In the genomic region with DNA sequence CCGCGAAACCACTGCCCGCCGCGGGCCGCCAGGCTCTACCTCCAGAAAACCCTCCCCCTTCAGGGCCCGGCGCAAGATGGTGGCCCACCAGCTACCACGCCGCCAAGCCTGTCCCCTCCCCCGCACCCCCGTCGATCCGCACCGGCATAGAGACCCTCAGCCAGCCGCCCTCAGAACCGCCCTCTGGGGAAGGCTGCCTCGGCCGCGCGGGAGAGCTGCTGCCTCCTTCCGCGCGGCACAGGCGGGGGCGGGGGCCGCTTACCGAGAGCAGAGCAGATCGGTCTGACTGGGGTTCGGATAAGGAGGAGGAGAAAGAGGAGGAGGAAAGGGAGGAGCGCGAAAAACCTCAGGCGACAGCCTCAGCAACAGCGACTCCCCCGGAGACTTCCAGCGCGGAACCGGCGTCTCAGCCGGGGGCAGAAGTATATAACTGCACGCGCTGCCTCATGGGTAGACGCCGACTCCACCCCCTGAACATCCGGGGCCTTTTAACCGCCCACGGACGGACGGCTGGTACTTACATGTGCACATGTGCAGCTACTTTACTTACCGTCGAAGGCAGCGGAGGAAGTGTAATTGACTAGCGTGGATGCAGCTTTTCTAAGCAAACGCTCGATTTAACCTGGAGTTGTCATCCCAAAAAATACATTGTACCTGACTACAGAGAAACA, we compare ENCODE assay signal across 8 cellular contexts. TPM values are rescaled to one million over a fixed set of nuclear protein-coding genes. Genes with fewer than 3 reads are reported as not detected.
DNase-seq lines count a peak whose midpoint lies in the region; ATAC-seq and TF ChIP-seq lines count a peak whose summit lies in the region.

A gene with protein sequence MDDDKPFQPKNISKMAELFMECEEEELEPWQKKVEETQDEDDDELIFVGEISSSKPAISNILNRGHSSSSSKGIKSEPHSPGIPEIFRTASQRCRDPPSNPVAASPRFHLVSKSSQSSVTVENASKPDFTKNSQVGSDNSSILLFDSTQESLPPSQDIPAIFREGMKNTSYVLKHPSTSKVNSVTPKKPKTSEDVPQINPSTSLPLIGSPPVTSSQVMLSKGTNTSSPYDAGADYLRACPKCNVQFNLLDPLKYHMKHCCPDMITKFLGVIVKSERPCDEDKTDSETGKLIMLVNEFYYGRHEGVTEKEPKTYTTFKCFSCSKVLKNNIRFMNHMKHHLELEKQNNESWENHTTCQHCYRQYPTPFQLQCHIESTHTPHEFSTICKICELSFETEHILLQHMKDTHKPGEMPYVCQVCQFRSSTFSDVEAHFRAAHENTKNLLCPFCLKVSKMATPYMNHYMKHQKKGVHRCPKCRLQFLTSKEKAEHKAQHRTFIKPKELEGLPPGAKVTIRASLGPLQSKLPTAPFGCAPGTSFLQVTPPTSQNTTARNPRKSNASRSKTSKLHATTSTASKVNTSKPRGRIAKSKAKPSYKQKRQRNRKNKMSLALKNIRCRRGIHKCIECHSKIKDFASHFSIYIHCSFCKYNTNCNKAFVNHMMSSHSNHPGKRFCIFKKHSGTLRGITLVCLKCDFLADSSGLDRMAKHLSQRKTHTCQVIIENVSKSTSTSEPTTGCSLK (minus strand): TSS at position 400 of the 671 bp plus-strand sequence. CDS start 8,450 bp downstream, outside the sequence.

- peaks cover 7% of the 10 kb centered on the region for H3K23me2 ChIP-seq in H9 (ENCODE audit: insufficient read length, low read depth, low read length, poor library complexity, severe bottlenecking)

- H3K23ac ChIP-seq in H9 (ENCODE audit: insufficient read length, low read depth, low read length) = no peak within 1 kb of the TSS

- no peaks in the 10 kb centered on the region for H3K9me3 ChIP-seq in H9 (ENCODE audit: control insufficient read depth, low read depth, low read length)
- H3K9me3 ChIP-seq in Loucy (ENCODE audit: insufficient read depth, low read depth, low read length) = no peaks in the 10 kb centered on the region
- H3K9me3 ChIP-seq in RWPE2 (ENCODE audit: severe bottlenecking) = no peaks in the 10 kb centered on the region
- no peaks in the 10 kb centered on the region for H3K9me3 ChIP-seq in stomach

- H3T11ph ChIP-seq in H9 (ENCODE audit: low read length) = no peak within 1 kb of the TSS

- peak within 1 kb of the TSS; percentile 79 to 96 (median 95); a peak in 6 of 7 replicates for H3K27ac Mint-ChIP-seq in H9
- H3K27ac Mint-ChIP-seq in neural crest cell (ENCODE audit: unreplicated experiment) = peak within 1 kb of the TSS; percentile 96

- H3K18ac ChIP-seq in H9 (ENCODE audit: insufficient read length, low read depth, low read length) = peak within 1 kb of the TSS; percentile 83

- H3K4me3 ChIP-seq in Loucy (ENCODE audit: low read length, poor library complexity, severe bottlenecking) (peak within 1 kb of the TSS; percentile 82), RWPE2 (ENCODE audit: severe bottlenecking) (peak within 1 kb of the TSS; percentile 67), foreskin fibroblast (ENCODE audit: low read depth in 1 of 2, low read length in 2 of 2) (peak within 1 kb of the TSS; percentile 64 to 86), stomach (peak within 1 kb of the TSS; percentile 52 to 69 (median 62))

- H3K4me1 Mint-ChIP-seq in H9 (peaks cover 8 to 22% of the 10 kb centered on the region in 2 experiments), neural crest cell (peaks cover 14% of the 10 kb centered on the region)

- peak within 1 kb of the TSS; percentile 89 to 99 for H3K4me3 Mint-ChIP-seq in H9
- peak within 1 kb of the TSS; percentile 95 for H3K4me3 Mint-ChIP-seq in neural crest cell

- H3K79me1 ChIP-seq in H9 (ENCODE audit: insufficient read depth, low read depth, low read length, poor library complexity, severe bottlenecking) = no peaks in the 10 kb centered on the region

- TF ChIP-seq EP300 in stomach (IDR thresholded peaks at IDR 0.05) = no peak

- no CpG with 5 or more reads among the region's 55 CpGs for WGBS in H9 (ENCODE audit: extremely low coverage, insufficient read length, low lambda C conversion rate)
- WGBS in stomach, 5 donors = 2 to 48% (median 20%) methylated on average over 16 to 55 of the region's 55 CpGs

- no peak within 1 kb of the TSS for H4K5ac ChIP-seq in H9 (ENCODE audit: insufficient read length, low read depth, low read length)

- intact Hi-C loops in stomach (cut with DNase I; ENCODE audit: low total_unique reads) = no loop called here

- no peak within 1 kb of the TSS for H3K4ac ChIP-seq in H9 (ENCODE audit: low read depth, low read length)

- H3K4me1 ChIP-seq in H9 (ENCODE audit: insufficient read depth, low read length) = no peaks in the 10 kb centered on the region
- H3K4me1 ChIP-seq in Loucy (ENCODE audit: insufficient read depth, low read length, poor library complexity, severe bottlenecking) = peaks cover 21% of the 10 kb centered on the region
- no peaks in the 10 kb centered on the region for H3K4me1 ChIP-seq in RWPE2 (ENCODE audit: insufficient read depth, poor library complexity, severe bottlenecking)
- H3K4me1 ChIP-seq in stomach = peaks cover 0 to 8% (median 4%) of the 10 kb centered on the region in 4 donors

- DNase-seq in GDM1 (lab: John Stamatoyannopoulos, UW) (peak; percentile 85), H9 (peak; percentile 85), RWPE2 (ENCODE audit: low spot score) (peak; percentile 79), foreskin fibroblast (peak; percentile 93 to 96), neural crest cell (ENCODE audit: low read depth, low spot score) (peak; percentile 78), stomach (peak; percentile 89)
- DNase-seq in activated effector memory CD4-positive, alpha-beta T cell treated with anti-CD3 and anti-CD28 coated beads, Interleukin-2, amount 50 U/mL, for 16 hours = peak; percentile 96

- no peaks in the 10 kb centered on the region for H4K20me1 ChIP-seq in H9 (ENCODE audit: control insufficient read depth, insufficient read depth, insufficient read length)
- peaks cover 18% of the 10 kb centered on the region for H4K20me1 ChIP-seq in Loucy (ENCODE audit: insufficient read depth, low read length, poor library complexity, severe bottlenecking)

- H3F3A ChIP-seq in Loucy (ENCODE audit: low read depth) = no peaks in the 10 kb centered on the region

- H2BK15ac ChIP-seq in H9 (ENCODE audit: low read depth, low read length) = no peak within 1 kb of the TSS

- no peak within 1 kb of the TSS for H3K27ac ChIP-seq in H9 (ENCODE audit: insufficient read length, low read depth, low read length)
- H3K27ac ChIP-seq in RWPE2 (ENCODE audit: poor library complexity, severe bottlenecking) = peak within 1 kb of the TSS; percentile 51
- peak within 1 kb of the TSS; percentile 76 to 88 (median 85) for H3K27ac ChIP-seq in stomach

- H3K9ac ChIP-seq in H9 (ENCODE audit: extremely low read depth, insufficient read length, low read length) = peak within 1 kb of the TSS; percentile 85
- peak within 1 kb of the TSS; percentile 76 for H3K9ac ChIP-seq in Loucy (ENCODE audit: low read depth, low read length, poor library complexity, severe bottlenecking)

- H3K27me3 Mint-ChIP-seq in H9 (ENCODE audit: low read depth) = peaks cover 9% of the 10 kb centered on the region
- H3K27me3 Mint-ChIP-seq in neural crest cell (ENCODE audit: low read depth) = peaks cover 6% of the 10 kb centered on the region

- no peak within 1 kb of the TSS for H2BK20ac ChIP-seq in H9 (ENCODE audit: low read depth, low read length, poor library complexity, severe bottlenecking)

- H3K36me3 ChIP-seq in Loucy (ENCODE audit: insufficient read depth, low read length) (no peaks in the 10 kb centered on the region), RWPE2 (ENCODE audit: low read depth) (no peaks in the 10 kb centered on the region), stomach (no peaks in the 10 kb centered on the region)

- H3K79me2 ChIP-seq in H9 (ENCODE audit: insufficient read depth, low read length) (no peaks in the 10 kb centered on the region; the same call in 1 of the 2 replicates), Loucy (ENCODE audit: insufficient read depth, low read length) (peaks cover 29% of the 10 kb centered on the region)

- TF ChIP-seq CTCF in H9 (conservative IDR thresholded peaks at IDR 0.05) (peak; percentile 32; the same call in 1 of the 3 replicates), Loucy (conservative IDR thresholded peaks at IDR 0.05; ENCODE audit: low read length) (peak; percentile 36), RWPE2 (IDR thresholded peaks at IDR 0.05; ENCODE audit: poor library complexity, severe bottlenecking) (peak; percentile 17), foreskin fibroblast (IDR thresholded peaks at IDR 0.05; ENCODE audit: low read depth, low read length) (no peak), neural crest cell (conservative IDR thresholded peaks at IDR 0.05) (no peak), stomach (IDR thresholded peaks at IDR 0.05) (no peak)

- H2AK5ac ChIP-seq in H9 (ENCODE audit: insufficient read length, low read length) = no peak within 1 kb of the TSS

- H2AFZ ChIP-seq in H9 (ENCODE audit: low read length) (no peak within 1 kb of the TSS), Loucy (ENCODE audit: low read length) (peak within 1 kb of the TSS; percentile 63)

- TF ChIP-seq POLR2A in stomach (IDR thresholded peaks at IDR 0.05) = no peak

- ATAC-seq in RWPE2 (ENCODE audit: low read depth) = peak; percentile 94

- no peak within 1 kb of the TSS for H4K91ac ChIP-seq in H9 (ENCODE audit: insufficient read length, low read depth, low read length)

- H3K14ac ChIP-seq in H9 (ENCODE audit: insufficient read depth, low read length) = peak within 1 kb of the TSS; percentile 82; the same call in 1 of the 2 replicates

- no peaks in the 10 kb centered on the region for H3K9me2 ChIP-seq in Loucy (replicated peaks; ENCODE audit: low read depth, low read length)

- H3K27me3 ChIP-seq in H9 (ENCODE audit: insufficient read depth, low read length) = no peaks in the 10 kb centered on the region
- H3K27me3 ChIP-seq in Loucy (ENCODE audit: insufficient read depth, low read length, poor library complexity, severe bottlenecking) = no peaks in the 10 kb centered on the region
- no peaks in the 10 kb centered on the region for H3K27me3 ChIP-seq in RWPE2 (ENCODE audit: insufficient read depth, poor library complexity, severe bottlenecking)
- H3K27me3 ChIP-seq in stomach = no peaks in the 10 kb centered on the region

- no peak within 1 kb of the TSS for H4K8ac ChIP-seq in H9 (replicated peaks; ENCODE audit: insufficient read length, low read depth, low read length)

- H3K4me2 ChIP-seq in H9 (ENCODE audit: insufficient read depth, insufficient read length, low read length) (peak within 1 kb of the TSS; percentile 88), Loucy (ENCODE audit: low read depth, low read length, poor library complexity, severe bottlenecking) (peak within 1 kb of the TSS; percentile 85)

- H2BK12ac ChIP-seq in H9 (ENCODE audit: insufficient read length, low read depth, low read length) = no peak within 1 kb of the TSS

- H3K9me3 Mint-ChIP-seq in H9 = peaks cover 2 to 46% of the 10 kb centered on the region in 2 experiments
- H3K9me3 Mint-ChIP-seq in neural crest cell = peaks cover 8% of the 10 kb centered on the region

- H3K36me3 Mint-ChIP-seq in H9 (ENCODE audit: insufficient read depth in 1 of 3, low read depth in 3 of 3) (peaks cover 1 to 10% (median 8%) of the 10 kb centered on the region in 3 experiments; a peak in 3 of 7 replicates), neural crest cell (ENCODE audit: low read depth) (peaks cover 7% of the 10 kb centered on the region)

- H2BK5ac ChIP-seq in H9 (ENCODE audit: insufficient read length, low read length) = no peak within 1 kb of the TSS

- no peak within 1 kb of the TSS for H2BK120ac ChIP-seq in H9 (ENCODE audit: low read depth, low read length, poor library complexity, severe bottlenecking)

- H3K56ac ChIP-seq in H9 (ENCODE audit: insufficient read length, low read depth, low read length) = no peak within 1 kb of the TSS

RNA-seq across cellular contexts. Expression of the gene that starts here (rescaled TPM):
- 6.6 and 8.2 TPM in 2 replicates for total RNA-seq in H9 (2021)
- total RNA-seq in neural crest cell = 20.6 and 21.8 TPM in 2 replicates
- total RNA-seq in stomach = 10 to 100 TPM in 2 of 5 donors, 1 to 10 TPM in 3; 1.2 to 17.5 (median 5.7) TPM
- 1 to 10 TPM in 1 of 3 donors, under 1 TPM in 2; 0.61 to 1.1 (median 0.81) TPM for polyA plus RNA-seq in stomach

Comparison
In these comparisons a context has a peak if more than half of its experiments do, and no peak if none do; other contexts are left out.
1. CTCF ChIP-seq: peak in H9 (single experiment), Loucy (single experiment) and RWPE2 (single experiment); none in foreskin fibroblast (single experiment), neural crest cell (single experiment) and stomach (0 of 7).
2. Peak in every context shown above with its lines, with median percentiles within 50 percentile points of each other: DNase-seq and H3K4me3 ChIP-seq.